Comparison of ENCODE assay signal across 16 cellular contexts in genomic region chr3:14438929-14439328, GRCh38. TPM values are rescaled to one million over a fixed set of nuclear protein-coding genes. Genes with fewer than 3 reads are reported as not detected.
DNase-seq lines count a peak whose midpoint lies in the region; ATAC-seq and TF ChIP-seq lines count a peak whose summit lies in the region.
"Had no signal": no experiment of that assay in that cellular context is flagged by ENCODE, and none has a peak within 500 bp of the region (broad histone marks: within the 10 kb centered on the region; RNA-seq: fewer than 3 reads in every experiment).

No MANE protein-coding gene starts in this region.

- peaks cover 50% of the 10 kb centered on the region for H3K4me1 Mint-ChIP-seq in neural progenitor cell

- H3K4me2 ChIP-seq in neural progenitor cell = no peak overlapping the region

- TF ChIP-seq POLR2A in adrenal gland (IDR thresholded peaks at IDR 0.05) = no peak

- no peaks in the 10 kb centered on the region for H3K9me3 ChIP-seq in right cardiac atrium (ENCODE audit: control insufficient read depth, low read length)
- H3K9me3 ChIP-seq in adrenal gland (replicated peaks in 1 of 3) = no peaks in the 10 kb centered on the region
- H3K9me3 ChIP-seq in neural progenitor cell (ENCODE audit: low read depth) = no peaks in the 10 kb centered on the region
- H3K9me3 ChIP-seq: tibial nerve had no signal

- no peaks in the 10 kb centered on the region for H3F3A ChIP-seq in neural progenitor cell (ENCODE audit: low read depth)

- H3K4me3 ChIP-seq in right cardiac atrium (ENCODE audit: low read length) = no peak overlapping the region
- no peak overlapping the region for H3K4me3 ChIP-seq in adrenal gland
- H3K4me3 ChIP-seq in neural progenitor cell = no peak overlapping the region
- H3K4me3 ChIP-seq: tibial nerve had no signal

- H2AFZ ChIP-seq in neural progenitor cell (replicated peaks) = no peak overlapping the region

- H3K27ac ChIP-seq in right cardiac atrium (ENCODE audit: low read length) (peak overlapping the region; percentile 43), adrenal gland (peak overlapping the region in 3 of 5 donors; percentile 20 to 57 (median 54)), neural progenitor cell (no peak overlapping the region)
- H3K27ac ChIP-seq: foreskin keratinocyte, tibial nerve had no signal

- H3K4me1 ChIP-seq in right cardiac atrium (ENCODE audit: control insufficient read depth, insufficient read depth, low read length) = peaks cover 40% of the 10 kb centered on the region
- H3K4me1 ChIP-seq in adrenal gland (replicated peaks in 1 of 2) = peaks cover 36 to 67% of the 10 kb centered on the region in 2 donors
- peaks cover 16% of the 10 kb centered on the region for H3K4me1 ChIP-seq in neural progenitor cell
- H3K4me1 ChIP-seq: foreskin keratinocyte had no signal

- H3K9me3 Mint-ChIP-seq in neural progenitor cell = no peaks in the 10 kb centered on the region
- H3K9me3 Mint-ChIP-seq: central memory CD8-positive, alpha-beta T cell; nephron progenitor cell had no signal

- H3K36me3 Mint-ChIP-seq in neural progenitor cell = peaks cover under 1% of the 10 kb centered on the region

- peaks cover 6% of the 10 kb centered on the region for H3K27me3 Mint-ChIP-seq in neural progenitor cell (ENCODE audit: insufficient read depth, low read depth)
- H3K27me3 Mint-ChIP-seq: central memory CD8-positive, alpha-beta T cell had no signal

- peak in 1 of 3 donors; percentile 38 for DNase-seq in right cardiac atrium
- DNase-seq in Right ventricle myocardium inferior (ENCODE audit: missing footprints) = no peak
- no peak for DNase-seq in adrenal gland
- no peak for DNase-seq in neural progenitor cell (ENCODE audit: low spot score)
- no peak for DNase-seq in NCI-H2227 (lab: John Stamatoyannopoulos, UW; ENCODE audit: unreplicated experiment)
- DNase-seq in kidney glomerular epithelial cell (lab: John Stamatoyannopoulos, UW) = no peak
- DNase-seq in NCI-H345 (lab: John Stamatoyannopoulos, UW) = no peak
- DNase-seq: activated T-cell treated with anti-CD3 and anti-CD28 coated beads, Interleukin-2, amount 50 U/mL, for 1 hour; foreskin keratinocyte; HCEC 1CT; NCI-H446; nephron progenitor cell; retina had no signal

- H3K79me2 ChIP-seq in neural progenitor cell (ENCODE audit: low read depth) = peaks cover 6% of the 10 kb centered on the region

- H3K4me3 Mint-ChIP-seq in neural progenitor cell = peak overlapping the region; percentile 62
- H3K4me3 Mint-ChIP-seq: central memory CD8-positive, alpha-beta T cell; nephron progenitor cell had no signal

- H3K27me3 ChIP-seq in right cardiac atrium (ENCODE audit: control insufficient read depth, insufficient read depth) = no peaks in the 10 kb centered on the region
- no peaks in the 10 kb centered on the region for H3K27me3 ChIP-seq in adrenal gland
- H3K27me3 ChIP-seq in neural progenitor cell = no peaks in the 10 kb centered on the region
- H3K27me3 ChIP-seq: foreskin keratinocyte, tibial nerve had no signal

- TF ChIP-seq CTCF in adrenal gland (IDR thresholded peaks at IDR 0.05) = no peak
- TF ChIP-seq CTCF in neural progenitor cell (IDR thresholded peaks at IDR 0.05) = no peak

- 33% methylated on average over 6 of the region's 6 CpGs for WGBS in right cardiac atrium
- WGBS in adrenal gland, 4 donors = 48 to 79% (median 53%) methylated on average over 4 to 6 of the region's 6 CpGs

- H3K36me3 ChIP-seq in adrenal gland (replicated peaks in 1 of 2) = no peaks in the 10 kb centered on the region
- no peaks in the 10 kb centered on the region for H3K36me3 ChIP-seq in neural progenitor cell

- ATAC-seq in right cardiac atrium (no peak), Right ventricle myocardium inferior (no peak), HG02571 (IDR thresholded peaks at IDR 0.05; ENCODE audit: unreplicated experiment) (no peak)
- ATAC-seq: foreskin keratinocyte had no signal

- H3K27ac Mint-ChIP-seq in neural progenitor cell = peak overlapping the region; percentile 92

- peaks cover 43% of the 10 kb centered on the region for H4K20me1 ChIP-seq in neural progenitor cell (ENCODE audit: low read depth)

- H3K9ac ChIP-seq in neural progenitor cell = no peak overlapping the region

- intact Hi-C loops in right cardiac atrium (cut with DNase I) = no loop called here
- intact Hi-C loops in Right ventricle myocardium inferior (cut with DNase I) = no loop called here
- intact Hi-C loops in adrenal gland (cut with DNase I) = no loop called here

RNA-seq across cellular contexts. Expression of gene SLC6A6, which starts 36.5 kb away (rescaled TPM):
- total RNA-seq in right cardiac atrium (100 to 1,000 TPM in 1 of 4 donors, 10 to 100 TPM in 3; 21.3 to 106 (median 38.4) TPM), Right ventricle myocardium inferior (14.3 TPM), adrenal gland (100 to 1,000 TPM in 3 of 8 donors, 10 to 100 TPM in 5; 71.8 to 197 (median 90.6) TPM), neural progenitor cell (ENCODE audit: low replicate concordance) (32.9 and 37.2 TPM in 2 replicates)
- polyA plus RNA-seq in right cardiac atrium (23.7 TPM), adrenal gland (10 to 100 TPM; 10.6 to 80.8 (median 13.0) TPM)
